ENCODE assay signal across 14 cellular contexts in the genomic region with DNA sequence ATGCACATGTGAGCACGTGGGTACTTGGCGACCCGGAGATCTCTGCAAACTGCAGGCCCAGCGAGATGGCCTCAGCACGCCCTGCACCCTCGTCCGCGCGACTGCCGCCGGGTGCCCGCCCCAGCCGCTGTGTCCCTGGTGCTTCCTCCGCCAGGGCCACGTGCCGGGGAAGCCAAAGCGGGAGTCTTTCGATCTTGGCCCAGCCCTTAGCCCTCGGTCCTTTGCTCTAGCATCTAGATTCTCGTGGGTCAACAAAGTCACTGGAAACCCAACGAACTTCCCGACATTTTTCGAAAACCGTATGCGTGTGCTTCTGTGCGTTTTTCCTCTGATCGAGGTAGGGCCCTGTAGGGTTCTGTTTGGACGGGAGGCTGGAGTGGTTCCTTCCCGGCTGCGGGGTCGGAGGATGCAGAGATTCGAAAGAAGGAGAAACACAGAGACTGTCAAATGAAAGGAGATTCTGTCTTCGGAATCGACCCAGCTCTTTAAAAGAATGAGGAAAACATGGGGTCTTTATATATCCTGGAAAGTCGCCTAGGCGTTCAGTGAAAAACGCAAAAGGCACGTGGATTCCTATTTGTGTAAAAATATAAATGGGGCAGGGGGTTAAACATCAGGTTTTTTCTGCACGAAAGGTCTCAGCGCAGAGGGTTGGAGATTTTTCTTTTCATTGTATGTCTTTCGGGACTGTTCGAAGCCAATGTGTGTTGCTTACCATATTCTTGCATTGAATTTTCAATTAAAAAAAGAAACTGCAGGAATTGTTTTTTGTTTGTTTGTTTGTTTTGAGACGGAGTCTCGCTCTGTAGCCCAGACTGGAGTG.
A peak's percentile ranks its signal among the peaks of the same experiment; 100 is the strongest.
DNase-seq lines count a peak whose midpoint lies in the region; ATAC-seq lines count a peak whose summit lies in the region.
"Had no signal": no experiment of that assay in that cellular context is flagged by ENCODE, and none has a peak within 500 bp of the region (broad histone marks: within the 10 kb centered on the region; RNA-seq: fewer than 3 reads in every experiment).

No MANE protein-coding gene starts in this region.

- H3K36me3 Mint-ChIP-seq in activated naive CD8-positive, alpha-beta T cell treated with anti-CD3 and anti-CD28 coated beads for 36 hours, result no peaks in the 10 kb centered on the region

- peak overlapping the region; percentile 16 for H3K4me3 Mint-ChIP-seq in activated naive CD8-positive, alpha-beta T cell treated with anti-CD3 and anti-CD28 coated beads for 36 hours

- H3K9me3 Mint-ChIP-seq in activated naive CD8-positive, alpha-beta T cell treated with anti-CD3 and anti-CD28 coated beads for 36 hours, result no peaks in the 10 kb centered on the region
- H3K9me3 Mint-ChIP-seq: activated naive CD4-positive, alpha-beta T cell treated with anti-CD3 and anti-CD28 coated beads, Interleukin-2, amount 50 U/mL, for 72 hours had no signal

- peaks cover 68% of the 10 kb centered on the region for H3K27me3 ChIP-seq in mesendoderm (ENCODE audit: insufficient read depth, low read length, poor library complexity)

- no peaks in the 10 kb centered on the region for H3K4me1 ChIP-seq in mesendoderm (ENCODE audit: control insufficient read depth, low read depth, low read length)

- H3K36me3 ChIP-seq in mesendoderm (ENCODE audit: control insufficient read depth, insufficient read depth, low read length), result no peaks in the 10 kb centered on the region
- H3K36me3 ChIP-seq: colonic mucosa, neutrophil had no signal

- H3K27me3 Mint-ChIP-seq in activated naive CD8-positive, alpha-beta T cell treated with anti-CD3 and anti-CD28 coated beads for 36 hours, result peaks cover 79% of the 10 kb centered on the region

- H2AK5ac ChIP-seq in mesendoderm (ENCODE audit: low read length), result no peak overlapping the region

- H3K27ac Mint-ChIP-seq in activated naive CD8-positive, alpha-beta T cell treated with anti-CD3 and anti-CD28 coated beads for 36 hours, result no peak overlapping the region
- H3K27ac Mint-ChIP-seq: activated naive CD4-positive, alpha-beta T cell treated with anti-CD3 and anti-CD28 coated beads, Interleukin-2, amount 50 U/mL, for 72 hours had no signal

- no peak overlapping the region for H2BK15ac ChIP-seq in mesendoderm (replicated peaks; ENCODE audit: low read depth)

- intact Hi-C loops in left cardiac atrium (cut with DNase I), result no loop called here

- H3K18ac ChIP-seq in mesendoderm (ENCODE audit: low read length), result no peak overlapping the region

- no peak overlapping the region for H3K27ac ChIP-seq in mesendoderm (ENCODE audit: low read depth, low read length)
- H3K27ac ChIP-seq: colonic mucosa, neutrophil had no signal

- no peaks in the 10 kb centered on the region for H3K79me2 ChIP-seq in mesendoderm (ENCODE audit: control insufficient read depth, insufficient read depth, low read length)

- no peak overlapping the region for H4K8ac ChIP-seq in mesendoderm (ENCODE audit: low read depth, low read length)

- H3K4me3 ChIP-seq in mesendoderm (ENCODE audit: low read length), result no peak overlapping the region
- H3K4me3 ChIP-seq: colonic mucosa had no signal

- H3K56ac ChIP-seq in mesendoderm (ENCODE audit: low read length), result no peak overlapping the region

- ATAC-seq in GM19463 (IDR thresholded peaks at IDR 0.05; ENCODE audit: unreplicated experiment) (no peak), GM18909 (IDR thresholded peaks at IDR 0.05; ENCODE audit: poor library complexity, unreplicated experiment) (no peak), left cardiac atrium (no peak)
- ATAC-seq: activated naive CD4-positive, alpha-beta T cell treated with anti-CD3 and anti-CD28 coated beads, Interleukin-2, amount 50 U/mL, for 72 hours had no signal

- H4K5ac ChIP-seq in mesendoderm (ENCODE audit: low read length), result no peak overlapping the region

- no peak overlapping the region for H3K4ac ChIP-seq in mesendoderm (ENCODE audit: low read depth, low read length)

- H3K4me2 ChIP-seq in mesendoderm (ENCODE audit: low read length), result no peak overlapping the region

- peak overlapping the region; percentile 29 for H3K23ac ChIP-seq in mesendoderm (ENCODE audit: low read length)

- DNase-seq in stimulated activated CD4-positive, alpha-beta T cell treated with anti-CD3 and anti-CD28 coated beads, Interleukin-4, amount 100 ng/mL, for 1 hour, result peak; percentile 8
- DNase-seq in stimulated activated CD4-positive, alpha-beta T cell treated with anti-CD3 and anti-CD28 coated beads, Interleukin-1b, Interleukin-23, amount 100 ng/mL, for 48 hours, result no peak
- no peak for DNase-seq in activated naive CD8-positive, alpha-beta T cell treated with anti-CD3 and anti-CD28 coated beads for 36 hours
- DNase-seq in mesendoderm (no peak), NCI-H1048 (lab: John Stamatoyannopoulos, UW) (no peak), left cardiac atrium (no peak)
- DNase-seq: C1 segment of cervical spinal cord, colonic mucosa, NCI-H1092 treated with DMSO at 0.1 percent for 48 hours, NCI-H510A had no signal

- H2BK5ac ChIP-seq in mesendoderm (ENCODE audit: low read length), result no peak overlapping the region

- H2BK120ac ChIP-seq in mesendoderm (ENCODE audit: low read depth, low read length), result no peak overlapping the region

- H3K4me1 Mint-ChIP-seq in activated naive CD8-positive, alpha-beta T cell treated with anti-CD3 and anti-CD28 coated beads for 36 hours, result peaks cover 37% of the 10 kb centered on the region

- no CpG with 5 or more reads among the region's 44 CpGs for WGBS in mesendoderm (ENCODE audit: extremely low coverage, insufficient coverage, low lambda C conversion rate)

- H3K79me1 ChIP-seq in mesendoderm (ENCODE audit: low read length), result no peaks in the 10 kb centered on the region

- no peak overlapping the region for H3K9ac ChIP-seq in mesendoderm (ENCODE audit: low read length)
